ENCODE assay signal across 1 cellular context in the genomic region with DNA sequence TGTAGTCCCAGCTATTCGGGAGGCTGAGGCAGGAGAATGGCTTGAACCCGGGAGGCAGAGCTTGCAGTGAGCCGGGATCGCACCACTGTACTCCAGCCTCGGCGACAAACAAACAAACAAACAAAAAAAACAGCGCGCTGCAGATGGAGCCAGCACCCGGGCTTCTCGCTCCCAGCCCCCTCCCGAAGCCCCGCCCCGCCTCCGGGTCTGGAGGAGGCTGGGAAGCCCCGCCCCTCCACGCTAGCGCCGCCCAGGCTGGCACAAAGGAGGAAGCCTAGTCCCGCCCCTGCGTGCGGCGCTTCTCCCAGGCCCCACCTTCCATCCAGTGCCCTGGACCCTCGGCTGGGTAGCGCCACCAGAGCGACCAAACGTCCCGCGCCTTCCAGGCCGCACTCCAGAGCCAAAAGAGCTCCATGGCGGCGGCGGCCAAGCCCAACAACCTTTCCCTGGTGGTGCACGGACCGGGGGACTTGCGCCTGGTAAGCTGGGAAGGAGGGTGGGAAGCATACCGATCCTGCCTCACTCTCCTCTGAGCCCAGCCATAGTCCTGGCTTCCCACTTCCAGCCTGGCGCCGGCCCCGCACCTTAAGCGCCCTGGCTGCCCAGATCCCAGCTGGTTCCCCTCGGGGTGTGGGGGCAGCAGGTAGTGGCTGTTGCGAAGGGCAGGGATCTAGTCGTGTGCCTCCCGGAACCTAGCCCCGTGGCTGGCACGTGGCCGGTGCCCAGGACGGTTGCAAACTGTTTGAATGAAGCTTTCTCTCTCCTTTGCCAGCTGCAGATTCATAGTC.
TF ChIP-seq lines count a peak whose summit lies in the region.

A gene (plus strand): TSS at position 325 of the 788 bp plus-strand sequence. CDS start 89 bp downstream, at position 414.

TF ChIP-seq in HEK293, 187 proteins besides CTCF, POLR2A, EP300 and RAD21 (continued from another document):
- TF ChIP-seq, protein P1, sequence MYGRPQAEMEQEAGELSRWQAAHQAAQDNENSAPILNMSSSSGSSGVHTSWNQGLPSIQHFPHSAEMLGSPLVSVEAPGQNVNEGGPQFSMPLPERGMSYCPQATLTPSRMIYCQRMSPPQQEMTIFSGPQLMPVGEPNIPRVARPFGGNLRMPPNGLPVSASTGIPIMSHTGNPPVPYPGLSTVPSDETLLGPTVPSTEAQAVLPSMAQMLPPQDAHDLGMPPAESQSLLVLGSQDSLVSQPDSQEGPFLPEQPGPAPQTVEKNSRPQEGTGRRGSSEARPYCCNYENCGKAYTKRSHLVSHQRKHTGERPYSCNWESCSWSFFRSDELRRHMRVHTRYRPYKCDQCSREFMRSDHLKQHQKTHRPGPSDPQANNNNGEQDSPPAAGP (tag by site-specific recombination; IDR thresholded peaks at IDR 0.05): no peak
- TF ChIP-seq, protein P2, sequence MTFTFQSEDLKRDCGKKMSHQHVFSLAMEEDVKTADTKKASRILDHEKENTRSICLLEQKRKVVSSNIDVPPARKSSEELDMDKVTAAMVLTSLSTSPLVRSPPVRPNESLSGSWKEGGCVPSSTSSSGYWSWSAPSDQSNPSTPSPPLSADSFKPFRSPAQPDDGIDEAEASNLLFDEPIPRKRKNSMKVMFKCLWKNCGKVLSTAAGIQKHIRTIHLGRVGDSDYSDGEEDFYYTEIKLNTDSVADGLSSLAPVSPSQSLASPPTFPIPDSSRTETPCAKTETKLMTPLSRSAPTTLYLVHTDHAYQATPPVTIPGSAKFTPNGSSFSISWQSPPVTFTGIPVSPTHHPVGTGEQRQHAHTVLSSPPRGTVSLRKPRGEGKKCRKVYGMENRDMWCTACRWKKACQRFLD (tag by site-specific recombination; IDR thresholded peaks at IDR 0.05): no peak
- TF ChIP-seq WT1 (tag by site-specific recombination; IDR thresholded peaks at IDR 0.05) (no peak), ZNF184 (tag by site-specific recombination; IDR thresholded peaks at IDR 0.05) (no peak), ZNF621 (tag by site-specific recombination; IDR thresholded peaks at IDR 0.05) (no peak), ZNF677 (tag by site-specific recombination; IDR thresholded peaks at IDR 0.05) (no peak), SP3 (tag by site-specific recombination; IDR thresholded peaks at IDR 0.05) (peak; percentile 77), ZNF529 (tag by site-specific recombination; IDR thresholded peaks at IDR 0.05; ENCODE audit: insufficient replicate concordance) (no peak), ZNF248 (tag by site-specific recombination; IDR thresholded peaks at IDR 0.05) (no peak), ZNF830 (tag by site-specific recombination; IDR thresholded peaks at IDR 0.05; ENCODE audit: low read depth) (no peak), ZNF266 (tag by site-specific recombination; IDR thresholded peaks at IDR 0.05; ENCODE audit: low read depth) (no peak), ZNF560 (tag by site-specific recombination; IDR thresholded peaks at IDR 0.05; ENCODE audit: borderline replicate concordance) (no peak), TRIM28 (IDR thresholded peaks at IDR 0.05; ENCODE audit: borderline replicate concordance, low read length) (no peak), ZNF341 (tag by site-specific recombination; IDR thresholded peaks at IDR 0.05; ENCODE audit: low read depth) (peak; percentile 58), ZNF23 (tag by site-specific recombination; IDR thresholded peaks at IDR 0.05; ENCODE audit: borderline replicate concordance) (no peak), GLIS1 (tag by site-specific recombination; IDR thresholded peaks at IDR 0.05) (0 out of 2 replicates have a peak, but pooled peaks have one; percentile 6), FEZF1 (tag by site-specific recombination; IDR thresholded peaks at IDR 0.05) (no peak), GLI4 (tag by site-specific recombination; IDR thresholded peaks at IDR 0.05) (no peak), SP7 (tag by site-specific recombination; IDR thresholded peaks at IDR 0.05) (peak; percentile 50; the same call in 1 of the 2 replicates), PRDM1 (tag by site-specific recombination; IDR thresholded peaks at IDR 0.05) (no peak)
- TF ChIP-seq, protein P3, sequence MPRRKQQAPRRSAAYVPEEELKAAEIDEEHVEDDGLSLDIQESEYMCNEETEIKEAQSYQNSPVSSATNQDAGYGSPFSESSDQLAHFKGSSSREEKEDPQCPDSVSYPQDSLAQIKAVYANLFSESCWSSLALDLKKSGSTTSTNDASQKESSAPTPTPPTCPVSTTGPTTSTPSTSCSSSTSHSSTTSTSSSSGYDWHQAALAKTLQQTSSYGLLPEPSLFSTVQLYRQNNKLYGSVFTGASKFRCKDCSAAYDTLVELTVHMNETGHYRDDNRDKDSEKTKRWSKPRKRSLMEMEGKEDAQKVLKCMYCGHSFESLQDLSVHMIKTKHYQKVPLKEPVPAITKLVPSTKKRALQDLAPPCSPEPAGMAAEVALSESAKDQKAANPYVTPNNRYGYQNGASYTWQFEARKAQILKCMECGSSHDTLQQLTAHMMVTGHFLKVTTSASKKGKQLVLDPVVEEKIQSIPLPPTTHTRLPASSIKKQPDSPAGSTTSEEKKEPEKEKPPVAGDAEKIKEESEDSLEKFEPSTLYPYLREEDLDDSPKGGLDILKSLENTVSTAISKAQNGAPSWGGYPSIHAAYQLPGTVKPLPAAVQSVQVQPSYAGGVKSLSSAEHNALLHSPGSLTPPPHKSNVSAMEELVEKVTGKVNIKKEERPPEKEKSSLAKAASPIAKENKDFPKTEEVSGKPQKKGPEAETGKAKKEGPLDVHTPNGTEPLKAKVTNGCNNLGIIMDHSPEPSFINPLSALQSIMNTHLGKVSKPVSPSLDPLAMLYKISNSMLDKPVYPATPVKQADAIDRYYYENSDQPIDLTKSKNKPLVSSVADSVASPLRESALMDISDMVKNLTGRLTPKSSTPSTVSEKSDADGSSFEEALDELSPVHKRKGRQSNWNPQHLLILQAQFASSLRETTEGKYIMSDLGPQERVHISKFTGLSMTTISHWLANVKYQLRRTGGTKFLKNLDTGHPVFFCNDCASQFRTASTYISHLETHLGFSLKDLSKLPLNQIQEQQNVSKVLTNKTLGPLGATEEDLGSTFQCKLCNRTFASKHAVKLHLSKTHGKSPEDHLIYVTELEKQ (tag by site-specific recombination; IDR thresholded peaks at IDR 0.05; ENCODE audit: borderline replicate concordance): no peak
- TF ChIP-seq, protein P4, sequence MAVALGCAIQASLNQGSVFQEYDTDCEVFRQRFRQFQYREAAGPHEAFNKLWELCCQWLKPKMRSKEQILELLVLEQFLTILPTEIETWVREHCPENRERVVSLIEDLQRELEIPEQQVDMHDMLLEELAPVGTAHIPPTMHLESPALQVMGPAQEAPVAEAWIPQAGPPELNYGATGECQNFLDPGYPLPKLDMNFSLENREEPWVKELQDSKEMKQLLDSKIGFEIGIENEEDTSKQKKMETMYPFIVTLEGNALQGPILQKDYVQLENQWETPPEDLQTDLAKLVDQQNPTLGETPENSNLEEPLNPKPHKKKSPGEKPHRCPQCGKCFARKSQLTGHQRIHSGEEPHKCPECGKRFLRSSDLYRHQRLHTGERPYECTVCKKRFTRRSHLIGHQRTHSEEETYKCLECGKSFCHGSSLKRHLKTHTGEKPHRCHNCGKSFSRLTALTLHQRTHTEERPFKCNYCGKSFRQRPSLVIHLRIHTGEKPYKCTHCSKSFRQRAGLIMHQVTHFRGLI (tag by site-specific recombination; IDR thresholded peaks at IDR 0.05): peak; percentile 82
- TF ChIP-seq, protein P5, sequence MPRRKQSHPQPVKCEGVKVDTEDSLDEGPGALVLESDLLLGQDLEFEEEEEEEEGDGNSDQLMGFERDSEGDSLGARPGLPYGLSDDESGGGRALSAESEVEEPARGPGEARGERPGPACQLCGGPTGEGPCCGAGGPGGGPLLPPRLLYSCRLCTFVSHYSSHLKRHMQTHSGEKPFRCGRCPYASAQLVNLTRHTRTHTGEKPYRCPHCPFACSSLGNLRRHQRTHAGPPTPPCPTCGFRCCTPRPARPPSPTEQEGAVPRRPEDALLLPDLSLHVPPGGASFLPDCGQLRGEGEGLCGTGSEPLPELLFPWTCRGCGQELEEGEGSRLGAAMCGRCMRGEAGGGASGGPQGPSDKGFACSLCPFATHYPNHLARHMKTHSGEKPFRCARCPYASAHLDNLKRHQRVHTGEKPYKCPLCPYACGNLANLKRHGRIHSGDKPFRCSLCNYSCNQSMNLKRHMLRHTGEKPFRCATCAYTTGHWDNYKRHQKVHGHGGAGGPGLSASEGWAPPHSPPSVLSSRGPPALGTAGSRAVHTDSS (tag by site-specific recombination; IDR thresholded peaks at IDR 0.05): no peak
- TF ChIP-seq, protein P6, sequence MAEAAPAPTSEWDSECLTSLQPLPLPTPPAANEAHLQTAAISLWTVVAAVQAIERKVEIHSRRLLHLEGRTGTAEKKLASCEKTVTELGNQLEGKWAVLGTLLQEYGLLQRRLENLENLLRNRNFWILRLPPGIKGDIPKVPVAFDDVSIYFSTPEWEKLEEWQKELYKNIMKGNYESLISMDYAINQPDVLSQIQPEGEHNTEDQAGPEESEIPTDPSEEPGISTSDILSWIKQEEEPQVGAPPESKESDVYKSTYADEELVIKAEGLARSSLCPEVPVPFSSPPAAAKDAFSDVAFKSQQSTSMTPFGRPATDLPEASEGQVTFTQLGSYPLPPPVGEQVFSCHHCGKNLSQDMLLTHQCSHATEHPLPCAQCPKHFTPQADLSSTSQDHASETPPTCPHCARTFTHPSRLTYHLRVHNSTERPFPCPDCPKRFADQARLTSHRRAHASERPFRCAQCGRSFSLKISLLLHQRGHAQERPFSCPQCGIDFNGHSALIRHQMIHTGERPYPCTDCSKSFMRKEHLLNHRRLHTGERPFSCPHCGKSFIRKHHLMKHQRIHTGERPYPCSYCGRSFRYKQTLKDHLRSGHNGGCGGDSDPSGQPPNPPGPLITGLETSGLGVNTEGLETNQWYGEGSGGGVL (tag by site-specific recombination; IDR thresholded peaks at IDR 0.05): no peak; the same call in 1 of the 2 replicates
- TF ChIP-seq, protein P7, sequence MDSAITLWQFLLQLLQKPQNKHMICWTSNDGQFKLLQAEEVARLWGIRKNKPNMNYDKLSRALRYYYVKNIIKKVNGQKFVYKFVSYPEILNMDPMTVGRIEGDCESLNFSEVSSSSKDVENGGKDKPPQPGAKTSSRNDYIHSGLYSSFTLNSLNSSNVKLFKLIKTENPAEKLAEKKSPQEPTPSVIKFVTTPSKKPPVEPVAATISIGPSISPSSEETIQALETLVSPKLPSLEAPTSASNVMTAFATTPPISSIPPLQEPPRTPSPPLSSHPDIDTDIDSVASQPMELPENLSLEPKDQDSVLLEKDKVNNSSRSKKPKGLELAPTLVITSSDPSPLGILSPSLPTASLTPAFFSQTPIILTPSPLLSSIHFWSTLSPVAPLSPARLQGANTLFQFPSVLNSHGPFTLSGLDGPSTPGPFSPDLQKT (IDR thresholded peaks at IDR 0.05; ENCODE audit: borderline replicate concordance, low read depth, low read length): no peak
TF ChIP-seq in HEK293: peak in this region for 24.
